ENCODE assay signal across 12 cellular contexts in genomic region chr16:27226476-27226875, GRCh38. TPM values are rescaled to one million over a fixed set of nuclear protein-coding genes. Genes with fewer than 3 reads are reported as not detected.
A peak's percentile ranks its signal among the peaks of the same experiment; 100 is the strongest.
DNase-seq lines count a peak whose midpoint lies in the region; ATAC-seq lines count a peak whose summit lies in the region.
"Had no signal": no experiment of that assay in that cellular context is flagged by ENCODE, and none has a peak within 500 bp of the region (broad histone marks: within the 10 kb centered on the region; RNA-seq: fewer than 3 reads in every experiment).

No MANE protein-coding gene starts in this region.

- no peak for ATAC-seq in activated CD8-positive, alpha-beta memory T cell treated with anti-CD3 and anti-CD28 coated beads, Interleukin-2, amount 10 ng/mL, durations not matched to agents 7 days and 5 days
- ATAC-seq in effector memory CD8-positive, alpha-beta T cell (replicated peaks), result no peak
- ATAC-seq in stimulated activated naive B cell treated with anti-CD40 and anti-IgM and Interleukin-4, amounts not matched to agents 10 μg/mL and 1 μg/mL and 100 μg/mL, for 72 hours (replicated peaks), result no peak
- ATAC-seq in GM19397 (IDR thresholded peaks at IDR 0.05; ENCODE audit: unreplicated experiment) (no peak), GM18868 (IDR thresholded peaks at IDR 0.05; ENCODE audit: unreplicated experiment) (no peak)

- H3K36me3 Mint-ChIP-seq in activated CD8-positive, alpha-beta memory T cell treated with anti-CD3 and anti-CD28 coated beads, Interleukin-2, amount 10 ng/mL, durations not matched to agents 7 days and 5 days, result peaks cover 15% of the 10 kb centered on the region
- peaks cover 7% of the 10 kb centered on the region for H3K36me3 Mint-ChIP-seq in effector memory CD8-positive, alpha-beta T cell (ENCODE audit: insufficient read depth)
- peaks cover 61 to 71% of the 10 kb centered on the region in 2 donors for H3K36me3 Mint-ChIP-seq in stimulated activated naive B cell treated with anti-CD40 and anti-IgM and Interleukin-4, amounts not matched to agents 10 μg/mL and 1 μg/mL and 100 μg/mL, for 72 hours

- H3K9me3 Mint-ChIP-seq in activated CD8-positive, alpha-beta memory T cell treated with anti-CD3 and anti-CD28 coated beads, Interleukin-2, amount 10 ng/mL, durations not matched to agents 7 days and 5 days (ENCODE audit: low read depth), result no peaks in the 10 kb centered on the region
- no peaks in the 10 kb centered on the region for H3K9me3 Mint-ChIP-seq in effector memory CD8-positive, alpha-beta T cell
- H3K9me3 Mint-ChIP-seq in stimulated activated naive B cell treated with anti-CD40 and anti-IgM and Interleukin-4, amounts not matched to agents 10 μg/mL and 1 μg/mL and 100 μg/mL, for 72 hours, result no peaks in the 10 kb centered on the region

- no peak for DNase-seq in activated CD8-positive, alpha-beta memory T cell treated with anti-CD3 and anti-CD28 coated beads, Interleukin-2, amount 10 ng/mL, durations not matched to agents 7 days and 5 days
- no peak for DNase-seq in activated CD8-positive, alpha-beta memory T cell treated with anti-CD3 and anti-CD28 coated beads, Interleukin-2, amount 50 U/mL, for 48 hours
- DNase-seq in NCI-H774 (lab: John Stamatoyannopoulos, UW) (peak; percentile 5), NCI-H524 (lab: John Stamatoyannopoulos, UW) (no peak)
- DNase-seq in effector memory CD8-positive, alpha-beta T cell, result no peak
- DNase-seq in stimulated activated naive B cell treated with anti-CD40 and anti-IgM and Interleukin-4, amounts not matched to agents 10 μg/mL and 1 μg/mL and 100 μg/mL, for 72 hours, result no peak
- DNase-seq: GM23248, NCI-H526 treated with DMSO at 0.1 percent for 48 hours, sigmoid colon, upper lobe of left lung had no signal

- no peaks in the 10 kb centered on the region for H3K27me3 Mint-ChIP-seq in activated CD8-positive, alpha-beta memory T cell treated with anti-CD3 and anti-CD28 coated beads, Interleukin-2, amount 10 ng/mL, durations not matched to agents 7 days and 5 days
- no peaks in the 10 kb centered on the region for H3K27me3 Mint-ChIP-seq in effector memory CD8-positive, alpha-beta T cell
- no peaks in the 10 kb centered on the region for H3K27me3 Mint-ChIP-seq in stimulated activated naive B cell treated with anti-CD40 and anti-IgM and Interleukin-4, amounts not matched to agents 10 μg/mL and 1 μg/mL and 100 μg/mL, for 72 hours

- H3K4me1 Mint-ChIP-seq in activated CD8-positive, alpha-beta memory T cell treated with anti-CD3 and anti-CD28 coated beads, Interleukin-2, amount 10 ng/mL, durations not matched to agents 7 days and 5 days, result peaks cover 48% of the 10 kb centered on the region
- peaks cover 27 to 36% of the 10 kb centered on the region in 2 donors for H3K4me1 Mint-ChIP-seq in effector memory CD8-positive, alpha-beta T cell (ENCODE audit: low read depth in 2 of 2)
- peaks cover 53 to 84% of the 10 kb centered on the region in 2 donors for H3K4me1 Mint-ChIP-seq in stimulated activated naive B cell treated with anti-CD40 and anti-IgM and Interleukin-4, amounts not matched to agents 10 μg/mL and 1 μg/mL and 100 μg/mL, for 72 hours

- CTCF ChIA-PET in activated CD8-positive, alpha-beta memory T cell treated with anti-CD3 and anti-CD28 coated beads, Interleukin-2, amount 10 ng/mL, durations not matched to agents 7 days and 5 days (lab: Charles Lee), result interaction anchor here (0.9 to 8.1 kb wide), 5 partner anchors 10 to 241 kb away, joined by 3 to 64 read pairs (median 8); no protein-coding TSS in a partner anchor

- no peak overlapping the region for H3K4me3 Mint-ChIP-seq in activated CD8-positive, alpha-beta memory T cell treated with anti-CD3 and anti-CD28 coated beads, Interleukin-2, amount 10 ng/mL, durations not matched to agents 7 days and 5 days
- peak overlapping the region in 1 of 2 donors; percentile 33 for H3K4me3 Mint-ChIP-seq in effector memory CD8-positive, alpha-beta T cell
- H3K4me3 Mint-ChIP-seq in stimulated activated naive B cell treated with anti-CD40 and anti-IgM and Interleukin-4, amounts not matched to agents 10 μg/mL and 1 μg/mL and 100 μg/mL, for 72 hours, result peak overlapping the region; percentile 29 to 50

- peak overlapping the region; percentile 77 for H3K27ac Mint-ChIP-seq in activated CD8-positive, alpha-beta memory T cell treated with anti-CD3 and anti-CD28 coated beads, Interleukin-2, amount 10 ng/mL, durations not matched to agents 7 days and 5 days
- H3K27ac Mint-ChIP-seq in effector memory CD8-positive, alpha-beta T cell, result peak overlapping the region; percentile 73 to 86
- H3K27ac Mint-ChIP-seq in stimulated activated naive B cell treated with anti-CD40 and anti-IgM and Interleukin-4, amounts not matched to agents 10 μg/mL and 1 μg/mL and 100 μg/mL, for 72 hours, result no peak overlapping the region

RNA-seq across cellular contexts. Expression of gene KDM8, which starts 23.1 kb away (rescaled TPM):
- total RNA-seq in activated CD8-positive, alpha-beta memory T cell treated with anti-CD3 and anti-CD28 coated beads, Interleukin-2, amount 10 ng/mL, durations not matched to agents 7 days and 5 days, result 10 to 100 TPM; 14.8 to 18.2 TPM

RNA-seq across cellular contexts. Expression of gene NSMCE1, which starts 42.1 kb away (rescaled TPM):
- total RNA-seq in activated CD8-positive, alpha-beta memory T cell treated with anti-CD3 and anti-CD28 coated beads, Interleukin-2, amount 10 ng/mL, durations not matched to agents 7 days and 5 days, result 10 to 100 TPM; 75.9 to 94.0 TPM
